ENCODE assay signal across 1 cellular context in genomic region chr22:17778412-17778976, GRCh38.
TF ChIP-seq lines count a peak whose summit lies in the region.

No MANE protein-coding gene starts in this region.

TF ChIP-seq in GM23338, 12 proteins besides CTCF, POLR2A, EP300 and RAD21 (continued from another document):
- TF ChIP-seq, protein P1, sequence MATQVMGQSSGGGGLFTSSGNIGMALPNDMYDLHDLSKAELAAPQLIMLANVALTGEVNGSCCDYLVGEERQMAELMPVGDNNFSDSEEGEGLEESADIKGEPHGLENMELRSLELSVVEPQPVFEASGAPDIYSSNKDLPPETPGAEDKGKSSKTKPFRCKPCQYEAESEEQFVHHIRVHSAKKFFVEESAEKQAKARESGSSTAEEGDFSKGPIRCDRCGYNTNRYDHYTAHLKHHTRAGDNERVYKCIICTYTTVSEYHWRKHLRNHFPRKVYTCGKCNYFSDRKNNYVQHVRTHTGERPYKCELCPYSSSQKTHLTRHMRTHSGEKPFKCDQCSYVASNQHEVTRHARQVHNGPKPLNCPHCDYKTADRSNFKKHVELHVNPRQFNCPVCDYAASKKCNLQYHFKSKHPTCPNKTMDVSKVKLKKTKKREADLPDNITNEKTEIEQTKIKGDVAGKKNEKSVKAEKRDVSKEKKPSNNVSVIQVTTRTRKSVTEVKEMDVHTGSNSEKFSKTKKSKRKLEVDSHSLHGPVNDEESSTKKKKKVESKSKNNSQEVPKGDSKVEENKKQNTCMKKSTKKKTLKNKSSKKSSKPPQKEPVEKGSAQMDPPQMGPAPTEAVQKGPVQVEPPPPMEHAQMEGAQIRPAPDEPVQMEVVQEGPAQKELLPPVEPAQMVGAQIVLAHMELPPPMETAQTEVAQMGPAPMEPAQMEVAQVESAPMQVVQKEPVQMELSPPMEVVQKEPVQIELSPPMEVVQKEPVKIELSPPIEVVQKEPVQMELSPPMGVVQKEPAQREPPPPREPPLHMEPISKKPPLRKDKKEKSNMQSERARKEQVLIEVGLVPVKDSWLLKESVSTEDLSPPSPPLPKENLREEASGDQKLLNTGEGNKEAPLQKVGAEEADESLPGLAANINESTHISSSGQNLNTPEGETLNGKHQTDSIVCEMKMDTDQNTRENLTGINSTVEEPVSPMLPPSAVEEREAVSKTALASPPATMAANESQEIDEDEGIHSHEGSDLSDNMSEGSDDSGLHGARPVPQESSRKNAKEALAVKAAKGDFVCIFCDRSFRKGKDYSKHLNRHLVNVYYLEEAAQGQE (IDR thresholded peaks at IDR 0.05; ENCODE audit: unreplicated experiment), result no peak
- TF ChIP-seq, protein P2, sequence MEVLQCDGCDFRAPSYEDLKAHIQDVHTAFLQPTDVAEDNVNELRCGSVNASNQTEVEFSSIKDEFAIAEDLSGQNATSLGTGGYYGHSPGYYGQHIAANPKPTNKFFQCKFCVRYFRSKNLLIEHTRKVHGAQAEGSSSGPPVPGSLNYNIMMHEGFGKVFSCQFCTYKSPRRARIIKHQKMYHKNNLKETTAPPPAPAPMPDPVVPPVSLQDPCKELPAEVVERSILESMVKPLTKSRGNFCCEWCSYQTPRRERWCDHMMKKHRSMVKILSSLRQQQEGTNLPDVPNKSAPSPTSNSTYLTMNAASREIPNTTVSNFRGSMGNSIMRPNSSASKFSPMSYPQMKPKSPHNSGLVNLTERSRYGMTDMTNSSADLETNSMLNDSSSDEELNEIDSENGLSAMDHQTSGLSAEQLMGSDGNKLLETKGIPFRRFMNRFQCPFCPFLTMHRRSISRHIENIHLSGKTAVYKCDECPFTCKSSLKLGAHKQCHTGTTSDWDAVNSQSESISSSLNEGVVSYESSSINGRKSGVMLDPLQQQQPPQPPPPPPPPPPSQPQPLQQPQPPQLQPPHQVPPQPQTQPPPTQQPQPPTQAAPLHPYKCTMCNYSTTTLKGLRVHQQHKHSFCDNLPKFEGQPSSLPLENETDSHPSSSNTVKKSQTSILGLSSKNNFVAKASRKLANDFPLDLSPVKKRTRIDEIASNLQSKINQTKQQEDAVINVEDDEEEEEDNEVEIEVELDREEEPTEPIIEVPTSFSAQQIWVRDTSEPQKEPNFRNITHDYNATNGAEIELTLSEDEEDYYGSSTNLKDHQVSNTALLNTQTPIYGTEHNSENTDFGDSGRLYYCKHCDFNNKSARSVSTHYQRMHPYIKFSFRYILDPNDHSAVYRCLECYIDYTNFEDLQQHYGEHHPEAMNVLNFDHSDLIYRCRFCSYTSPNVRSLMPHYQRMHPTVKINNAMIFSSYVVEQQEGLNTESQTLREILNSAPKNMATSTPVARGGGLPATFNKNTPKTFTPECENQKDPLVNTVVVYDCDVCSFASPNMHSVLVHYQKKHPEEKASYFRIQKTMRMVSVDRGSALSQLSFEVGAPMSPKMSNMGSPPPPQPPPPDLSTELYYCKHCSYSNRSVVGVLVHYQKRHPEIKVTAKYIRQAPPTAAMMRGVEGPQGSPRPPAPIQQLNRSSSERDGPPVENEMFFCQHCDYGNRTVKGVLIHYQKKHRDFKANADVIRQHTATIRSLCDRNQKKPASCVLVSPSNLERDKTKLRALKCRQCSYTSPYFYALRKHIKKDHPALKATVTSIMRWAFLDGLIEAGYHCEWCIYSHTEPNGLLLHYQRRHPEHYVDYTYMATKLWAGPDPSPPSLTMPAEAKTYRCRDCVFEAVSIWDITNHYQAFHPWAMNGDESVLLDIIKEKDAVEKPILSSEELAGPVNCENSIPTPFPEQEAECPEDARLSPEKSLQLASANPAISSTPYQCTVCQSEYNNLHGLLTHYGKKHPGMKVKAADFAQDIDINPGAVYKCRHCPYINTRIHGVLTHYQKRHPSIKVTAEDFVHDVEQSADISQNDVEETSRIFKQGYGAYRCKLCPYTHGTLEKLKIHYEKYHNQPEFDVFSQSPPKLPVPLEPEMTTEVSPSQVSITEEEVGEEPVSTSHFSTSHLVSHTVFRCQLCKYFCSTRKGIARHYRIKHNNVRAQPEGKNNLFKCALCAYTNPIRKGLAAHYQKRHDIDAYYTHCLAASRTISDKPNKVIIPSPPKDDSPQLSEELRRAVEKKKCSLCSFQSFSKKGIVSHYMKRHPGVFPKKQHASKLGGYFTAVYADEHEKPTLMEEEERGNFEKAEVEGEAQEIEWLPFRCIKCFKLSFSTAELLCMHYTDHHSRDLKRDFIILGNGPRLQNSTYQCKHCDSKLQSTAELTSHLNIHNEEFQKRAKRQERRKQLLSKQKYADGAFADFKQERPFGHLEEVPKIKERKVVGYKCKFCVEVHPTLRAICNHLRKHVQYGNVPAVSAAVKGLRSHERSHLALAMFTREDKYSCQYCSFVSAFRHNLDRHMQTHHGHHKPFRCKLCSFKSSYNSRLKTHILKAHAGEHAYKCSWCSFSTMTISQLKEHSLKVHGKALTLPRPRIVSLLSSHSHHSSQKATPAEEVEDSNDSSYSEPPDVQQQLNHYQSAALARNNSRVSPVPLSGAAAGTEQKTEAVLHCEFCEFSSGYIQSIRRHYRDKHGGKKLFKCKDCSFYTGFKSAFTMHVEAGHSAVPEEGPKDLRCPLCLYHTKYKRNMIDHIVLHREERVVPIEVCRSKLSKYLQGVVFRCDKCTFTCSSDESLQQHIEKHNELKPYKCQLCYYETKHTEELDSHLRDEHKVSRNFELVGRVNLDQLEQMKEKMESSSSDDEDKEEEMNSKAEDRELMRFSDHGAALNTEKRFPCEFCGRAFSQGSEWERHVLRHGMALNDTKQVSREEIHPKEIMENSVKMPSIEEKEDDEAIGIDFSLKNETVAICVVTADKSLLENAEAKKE (CRISPR knock-in tag; IDR thresholded peaks at IDR 0.05), result no peak
- TF ChIP-seq CREB1 (CRISPR knock-in tag; IDR thresholded peaks at IDR 0.05; ENCODE audit: low read depth) (no peak), NANOG (IDR thresholded peaks at IDR 0.05; ENCODE audit: borderline replicate concordance) (no peak), JUNB (IDR thresholded peaks at IDR 0.05; ENCODE audit: unreplicated experiment) (no peak), EZH2phosphoT487 (IDR thresholded peaks at IDR 0.05; ENCODE audit: unreplicated experiment) (no peak), ZNF114 (CRISPR knock-in tag; IDR thresholded peaks at IDR 0.05) (no peak)
